In genomic region chrX:49199906-49200771, GRCh38 we compare ENCODE assay signal across 8 cellular contexts. TPM values are rescaled to one million over a fixed set of nuclear protein-coding genes. Genes with fewer than 3 reads are reported as not detected.
DNase-seq lines count a peak whose midpoint lies in the region; ATAC-seq, FAIRE-seq and TF ChIP-seq lines count a peak whose summit lies in the region.

TSS of gene SYP (minus strand) at chrX:49200193. CDS start at chrX:49200186, 7 bp downstream.

- H3K4me3 Mint-ChIP-seq in activated CD4-positive, alpha-beta memory T cell treated with anti-CD3 and anti-CD28 coated beads for 36 hours, result peak within 1 kb of the TSS; percentile 51

- DNase-seq in C1 segment of cervical spinal cord (lab: John Stamatoyannopoulos, UW) (peak; percentile 14 to 88 (median 70)), GM19239 (ENCODE audit: insufficient read length, low spot score) (peak; percentile 77), NCI-H69 (lab: John Stamatoyannopoulos, UW) (peak; percentile 90), dermis microvascular lymphatic vessel endothelial cell (ENCODE audit: low read depth in 2 of 2) (peak; percentile 69 to 90), lung (ENCODE audit: low spot score) (peak; percentile 85)
- DNase-seq in activated CD4-positive, alpha-beta memory T cell treated with anti-CD3 and anti-CD28 coated beads for 36 hours, result peak; percentile 92
- peak; percentile 69 to 84 (median 71) for DNase-seq in stimulated activated CD4-positive, alpha-beta T cell treated with anti-CD3 and anti-CD28 coated beads, TNF-alpha, amount 100 ng/mL, for 24 hours (ENCODE audit: low read depth in 3 of 3)

- no peak for TF ChIP-seq CTCF in lung (IDR thresholded peaks at IDR 0.05; ENCODE audit: control extremely low read depth, extremely low read depth)

- CTCF ChIA-PET in activated CD4-positive, alpha-beta memory T cell treated with anti-CD3 and anti-CD28 coated beads for 36 hours (lab: Charles Lee), result no interaction called here

- POLR2A ChIA-PET in activated CD4-positive, alpha-beta memory T cell treated with anti-CD3 and anti-CD28 coated beads for 36 hours (lab: Charles Lee), result no interaction called here

- peak; percentile 98 for ATAC-seq in HG03442 (IDR thresholded peaks at IDR 0.05; ENCODE audit: unreplicated experiment)
- ATAC-seq in lung (ENCODE audit: insufficient read depth, low FRiP score), result peak; percentile 87

- no peaks in the 10 kb centered on the region for H3K9me3 Mint-ChIP-seq in activated CD4-positive, alpha-beta memory T cell treated with anti-CD3 and anti-CD28 coated beads for 36 hours

- intact Hi-C loops in activated CD4-positive, alpha-beta memory T cell treated with anti-CD3 and anti-CD28 coated beads for 36 hours (cut with micrococcal nuclease), result loop anchor here (2.0 to 10.0 kb wide), 2 partner anchors 69 to 245 kb away; partner anchors contain the start of genes OTUD5 and PPP1R3F

- no peaks in the 10 kb centered on the region for H3K36me3 ChIP-seq in lung (ENCODE audit: control insufficient read depth in 2 of 2, insufficient read depth in 2 of 2, low read length in 2 of 2)

- H3K4me3 ChIP-seq in lung, result no peak within 1 kb of the TSS

- H3K27me3 Mint-ChIP-seq in activated CD4-positive, alpha-beta memory T cell treated with anti-CD3 and anti-CD28 coated beads for 36 hours, result no peaks in the 10 kb centered on the region

- peak within 1 kb of the TSS in 1 of 2 donors; percentile 83 for H3K27ac ChIP-seq in lung (ENCODE audit: low read depth in 1 of 2, low read length in 1 of 2)

- H3K27ac Mint-ChIP-seq in activated CD4-positive, alpha-beta memory T cell treated with anti-CD3 and anti-CD28 coated beads for 36 hours, result peak within 1 kb of the TSS; percentile 33

- H3K4me1 ChIP-seq in lung (ENCODE audit: control insufficient read depth in 2 of 2, insufficient read depth in 2 of 2, low read length in 2 of 2), result peaks cover 0 to 8% of the 10 kb centered on the region in 2 donors

- H3K36me3 Mint-ChIP-seq in activated CD4-positive, alpha-beta memory T cell treated with anti-CD3 and anti-CD28 coated beads for 36 hours, result no peaks in the 10 kb centered on the region

- no peaks in the 10 kb centered on the region for H3K9me3 ChIP-seq in lung (ENCODE audit: control insufficient read depth in 2 of 2, insufficient read depth in 1 of 2, low read length in 1 of 2)

- H3K4me1 Mint-ChIP-seq in activated CD4-positive, alpha-beta memory T cell treated with anti-CD3 and anti-CD28 coated beads for 36 hours (ENCODE audit: low read depth), result peaks cover 18% of the 10 kb centered on the region

- peak; percentile 92 for FAIRE-seq in GM19239 (lab: Jason Lieb, UNC)

- H3K27me3 ChIP-seq in lung (ENCODE audit: control insufficient read depth, insufficient read depth), result no peaks in the 10 kb centered on the region

- WGBS in lung, 2 donors, result 1 to 38% methylated on average over 26 to 61 of the region's 61 CpGs

RNA-seq across cellular contexts. Expression of gene SYP, which starts in this region (rescaled TPM):
- 1 to 10 TPM; 5.3 to 5.4 TPM for total RNA-seq in activated CD4-positive, alpha-beta memory T cell treated with anti-CD3 and anti-CD28 coated beads for 36 hours
- total RNA-seq in dermis microvascular lymphatic vessel endothelial cell, result 0.13 TPM in 2 replicates
- total RNA-seq in lung, result 1 to 10 TPM; 3.2 to 5.6 TPM
- polyA plus RNA-seq in lung, result 1 to 10 TPM; 4.6 to 5.1 TPM

Comparison
In these comparisons a context has a peak if more than half of its experiments do, and no peak if none do; other contexts are left out.
1. Peak in DNase-seq in dermis microvascular lymphatic vessel endothelial cell; RNA of the gene not detected or under 1 TPM.